Comparison of ENCODE assay signal across 1 cellular context in the genomic region with DNA sequence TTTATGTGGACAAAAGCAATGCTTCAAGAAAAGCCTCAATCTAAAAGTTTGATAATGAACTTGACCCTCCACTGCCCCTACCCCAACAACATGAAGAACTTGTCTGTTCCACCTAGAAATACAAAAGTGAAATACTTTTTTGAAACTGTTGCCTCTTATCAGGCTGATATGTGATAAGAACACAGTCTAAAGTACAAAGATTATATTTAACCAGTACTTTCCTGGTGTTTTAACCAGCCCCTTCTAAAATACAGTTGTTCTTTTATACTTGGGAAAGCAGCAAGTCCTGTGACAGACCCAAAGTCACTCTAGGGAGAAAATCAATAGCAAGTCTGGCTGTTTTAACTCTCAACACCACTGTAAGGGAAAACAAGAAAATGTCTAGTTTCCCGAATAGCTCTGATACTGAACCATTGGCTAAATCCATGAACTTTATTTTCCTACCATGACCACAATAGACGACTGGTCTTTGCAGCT.
TF ChIP-seq lines count a peak whose summit lies in the region.

No MANE protein-coding gene starts in this region.

TF ChIP-seq in HepG2, 621 proteins besides CTCF, POLR2A, EP300 and RAD21 (continued from another document):
- TF ChIP-seq, protein P1, sequence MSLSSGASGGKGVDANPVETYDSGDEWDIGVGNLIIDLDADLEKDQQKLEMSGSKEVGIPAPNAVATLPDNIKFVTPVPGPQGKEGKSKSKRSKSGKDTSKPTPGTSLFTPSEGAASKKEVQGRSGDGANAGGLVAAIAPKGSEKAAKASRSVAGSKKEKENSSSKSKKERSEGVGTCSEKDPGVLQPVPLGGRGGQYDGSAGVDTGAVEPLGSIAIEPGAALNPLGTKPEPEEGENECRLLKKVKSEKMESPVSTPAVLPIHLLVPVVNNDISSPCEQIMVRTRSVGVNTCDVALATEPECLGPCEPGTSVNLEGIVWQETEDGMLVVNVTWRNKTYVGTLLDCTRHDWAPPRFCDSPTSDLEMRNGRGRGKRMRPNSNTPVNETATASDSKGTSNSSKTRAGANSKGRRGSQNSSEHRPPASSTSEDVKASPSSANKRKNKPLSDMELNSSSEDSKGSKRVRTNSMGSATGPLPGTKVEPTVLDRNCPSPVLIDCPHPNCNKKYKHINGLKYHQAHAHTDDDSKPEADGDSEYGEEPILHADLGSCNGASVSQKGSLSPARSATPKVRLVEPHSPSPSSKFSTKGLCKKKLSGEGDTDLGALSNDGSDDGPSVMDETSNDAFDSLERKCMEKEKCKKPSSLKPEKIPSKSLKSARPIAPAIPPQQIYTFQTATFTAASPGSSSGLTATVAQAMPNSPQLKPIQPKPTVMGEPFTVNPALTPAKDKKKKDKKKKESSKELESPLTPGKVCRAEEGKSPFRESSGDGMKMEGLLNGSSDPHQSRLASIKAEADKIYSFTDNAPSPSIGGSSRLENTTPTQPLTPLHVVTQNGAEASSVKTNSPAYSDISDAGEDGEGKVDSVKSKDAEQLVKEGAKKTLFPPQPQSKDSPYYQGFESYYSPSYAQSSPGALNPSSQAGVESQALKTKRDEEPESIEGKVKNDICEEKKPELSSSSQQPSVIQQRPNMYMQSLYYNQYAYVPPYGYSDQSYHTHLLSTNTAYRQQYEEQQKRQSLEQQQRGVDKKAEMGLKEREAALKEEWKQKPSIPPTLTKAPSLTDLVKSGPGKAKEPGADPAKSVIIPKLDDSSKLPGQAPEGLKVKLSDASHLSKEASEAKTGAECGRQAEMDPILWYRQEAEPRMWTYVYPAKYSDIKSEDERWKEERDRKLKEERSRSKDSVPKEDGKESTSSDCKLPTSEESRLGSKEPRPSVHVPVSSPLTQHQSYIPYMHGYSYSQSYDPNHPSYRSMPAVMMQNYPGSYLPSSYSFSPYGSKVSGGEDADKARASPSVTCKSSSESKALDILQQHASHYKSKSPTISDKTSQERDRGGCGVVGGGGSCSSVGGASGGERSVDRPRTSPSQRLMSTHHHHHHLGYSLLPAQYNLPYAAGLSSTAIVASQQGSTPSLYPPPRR (CRISPR knock-in tag; IDR thresholded peaks at IDR 0.05; ENCODE audit: borderline replicate concordance) = peak; percentile 56; the same call in 1 of the 2 replicates
- TF ChIP-seq, protein P2, sequence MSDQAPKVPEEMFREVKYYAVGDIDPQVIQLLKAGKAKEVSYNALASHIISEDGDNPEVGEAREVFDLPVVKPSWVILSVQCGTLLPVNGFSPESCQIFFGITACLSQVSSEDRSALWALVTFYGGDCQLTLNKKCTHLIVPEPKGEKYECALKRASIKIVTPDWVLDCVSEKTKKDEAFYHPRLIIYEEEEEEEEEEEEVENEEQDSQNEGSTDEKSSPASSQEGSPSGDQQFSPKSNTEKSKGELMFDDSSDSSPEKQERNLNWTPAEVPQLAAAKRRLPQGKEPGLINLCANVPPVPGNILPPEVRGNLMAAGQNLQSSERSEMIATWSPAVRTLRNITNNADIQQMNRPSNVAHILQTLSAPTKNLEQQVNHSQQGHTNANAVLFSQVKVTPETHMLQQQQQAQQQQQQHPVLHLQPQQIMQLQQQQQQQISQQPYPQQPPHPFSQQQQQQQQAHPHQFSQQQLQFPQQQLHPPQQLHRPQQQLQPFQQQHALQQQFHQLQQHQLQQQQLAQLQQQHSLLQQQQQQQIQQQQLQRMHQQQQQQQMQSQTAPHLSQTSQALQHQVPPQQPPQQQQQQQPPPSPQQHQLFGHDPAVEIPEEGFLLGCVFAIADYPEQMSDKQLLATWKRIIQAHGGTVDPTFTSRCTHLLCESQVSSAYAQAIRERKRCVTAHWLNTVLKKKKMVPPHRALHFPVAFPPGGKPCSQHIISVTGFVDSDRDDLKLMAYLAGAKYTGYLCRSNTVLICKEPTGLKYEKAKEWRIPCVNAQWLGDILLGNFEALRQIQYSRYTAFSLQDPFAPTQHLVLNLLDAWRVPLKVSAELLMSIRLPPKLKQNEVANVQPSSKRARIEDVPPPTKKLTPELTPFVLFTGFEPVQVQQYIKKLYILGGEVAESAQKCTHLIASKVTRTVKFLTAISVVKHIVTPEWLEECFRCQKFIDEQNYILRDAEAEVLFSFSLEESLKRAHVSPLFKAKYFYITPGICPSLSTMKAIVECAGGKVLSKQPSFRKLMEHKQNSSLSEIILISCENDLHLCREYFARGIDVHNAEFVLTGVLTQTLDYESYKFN (CRISPR knock-in tag; conservative IDR thresholded peaks at IDR 0.05) = peak; percentile 94
